Comparison of ENCODE assay signal across 8 cellular contexts in genomic region chr4:171727185-171727584, GRCh38.
"Had no signal": no experiment of that assay in that cellular context is flagged by ENCODE, and none has a peak within 500 bp of the region (broad histone marks: within the 10 kb centered on the region; RNA-seq: fewer than 3 reads in every experiment).

No MANE protein-coding gene starts in this region.

- DNase-seq: GDM1, GF-D8 had no signal

- FAIRE-seq: G401.6, GM12878, GM12891, GM12892, GM18507, GM19239 had no signal

- H3K4me3 ChIP-seq: GM12878 had no signal

- ATAC-seq: GM12878 had no signal
